10 cellular contexts compared by ENCODE assay signal in genomic region chr4:128600996-128601857, GRCh38.
A peak's percentile ranks its signal among the peaks of the same experiment; 100 is the strongest.
DNase-seq lines count a peak whose midpoint lies in the region; ATAC-seq and TF ChIP-seq lines count a peak whose summit lies in the region.
"Had no signal": no experiment of that assay in that cellular context is flagged by ENCODE, and none has a peak within 500 bp of the region (broad histone marks: within the 10 kb centered on the region; RNA-seq: fewer than 3 reads in every experiment).

No MANE protein-coding gene starts in this region.

- no peaks in the 10 kb centered on the region for H3K9me3 Mint-ChIP-seq in HFFc6
- H3K9me3 Mint-ChIP-seq: neural crest cell had no signal

- peak; percentile 88 for ATAC-seq in Panc1
- ATAC-seq in GM21360 (IDR thresholded peaks at IDR 0.05; ENCODE audit: unreplicated experiment), result no peak
- ATAC-seq in HG03378 (IDR thresholded peaks at IDR 0.05; ENCODE audit: unreplicated experiment), result no peak

- H3K4me1 ChIP-seq in Panc1 (ENCODE audit: control insufficient read depth, insufficient read depth, low read length) (peaks cover 4% of the 10 kb centered on the region), parathyroid adenoma (no peaks in the 10 kb centered on the region), spleen (no peaks in the 10 kb centered on the region), MM.1S (ENCODE audit: low read length) (no peaks in the 10 kb centered on the region)

- H3K27me3 Mint-ChIP-seq in HFFc6 (ENCODE audit: insufficient read depth), result peaks cover 2% of the 10 kb centered on the region

- H3K4me3 ChIP-seq in Panc1 (ENCODE audit: low read depth in 2 of 2, low read length in 2 of 2) (peak overlapping the region in 1 of 2 experiments; percentile 31; a peak in 2 of 4 replicates), fibroblast of pulmonary artery (replicated peaks; ENCODE audit: low read depth, low read length) (no peak overlapping the region), parathyroid adenoma (ENCODE audit: low read depth, low read length) (no peak overlapping the region), spleen (no peak overlapping the region), MM.1S (ENCODE audit: low read length) (no peak overlapping the region)
- H3K4me3 ChIP-seq: SK-N-MC had no signal

- no peaks in the 10 kb centered on the region for H3K9me3 ChIP-seq in Panc1 (ENCODE audit: control insufficient read depth, insufficient read depth, low read depth, low read length)
- H3K9me3 ChIP-seq in parathyroid adenoma (ENCODE audit: control insufficient read depth, low read length), result no peaks in the 10 kb centered on the region
- no peaks in the 10 kb centered on the region for H3K9me3 ChIP-seq in spleen
- no peaks in the 10 kb centered on the region for H3K9me3 ChIP-seq in MM.1S (replicated peaks; ENCODE audit: insufficient read depth, low read length)

- H3K4me1 Mint-ChIP-seq in HFFc6 (ENCODE audit: low read depth), result peaks cover 61% of the 10 kb centered on the region

- in situ Hi-C loops in Panc1 (cut with HindIII; ENCODE audit: low pct_unique_long_range_greater_than_20kb, low sequenced_read_pairs), result no loop called here

- H3K4me2 ChIP-seq in parathyroid adenoma (ENCODE audit: low read length), result no peak overlapping the region
- H3K4me2 ChIP-seq in MM.1S (ENCODE audit: low read depth, low read length), result no peak overlapping the region

- TF ChIP-seq POLR2A in spleen (IDR thresholded peaks at IDR 0.05), result no peak

- H3K9me2 ChIP-seq in MM.1S (replicated peaks; ENCODE audit: insufficient read depth, low read length), result no peaks in the 10 kb centered on the region

- peaks cover 6% of the 10 kb centered on the region; the same call in 1 of the 2 replicates for H3K36me3 Mint-ChIP-seq in HFFc6 (ENCODE audit: low read depth)

- H3K79me2 ChIP-seq in parathyroid adenoma (no peaks in the 10 kb centered on the region), MM.1S (ENCODE audit: low read length) (no peaks in the 10 kb centered on the region)

- POLR2A ChIA-PET in Panc1 (lab: Charles Lee), result no interaction called here

- WGBS in spleen, 5 donors, result 77 to 89% (median 86%) methylated on average over 13 to 14 of the region's 14 CpGs

- no peak overlapping the region for H3K9ac ChIP-seq in parathyroid adenoma
- no peak overlapping the region for H3K9ac ChIP-seq in MM.1S (ENCODE audit: low read length)

- no peaks in the 10 kb centered on the region for H3K36me3 ChIP-seq in Panc1 (ENCODE audit: control insufficient read depth, insufficient read depth, low read length)
- H3K36me3 ChIP-seq in parathyroid adenoma (ENCODE audit: control insufficient read depth, insufficient read depth, low read length), result no peaks in the 10 kb centered on the region
- H3K36me3 ChIP-seq in spleen, result no peaks in the 10 kb centered on the region
- no peaks in the 10 kb centered on the region for H3K36me3 ChIP-seq in MM.1S (replicated peaks; ENCODE audit: insufficient read depth, low read length)

- peak overlapping the region; percentile 30 for H3K4me3 Mint-ChIP-seq in HFFc6
- H3K4me3 Mint-ChIP-seq: neural crest cell had no signal

- H3K27ac ChIP-seq in Panc1 (ENCODE audit: low read length), result peak overlapping the region; percentile 42; the same call in 1 of the 2 replicates
- no peak overlapping the region for H3K27ac ChIP-seq in parathyroid adenoma
- H3K27ac ChIP-seq in spleen, result no peak overlapping the region
- no peak overlapping the region for H3K27ac ChIP-seq in MM.1S (ENCODE audit: low read length)
- H3K27ac ChIP-seq: SK-N-MC had no signal

- peak overlapping the region; percentile 77 for H3K27ac Mint-ChIP-seq in HFFc6

- H2AFZ ChIP-seq in parathyroid adenoma (peak overlapping the region; percentile 66), MM.1S (ENCODE audit: low read length) (no peak overlapping the region)

- CTCF ChIA-PET in Panc1 (lab: Charles Lee), result interaction anchor here (0.7 kb wide), 1 partner anchor 145 kb away, joined by 3 read pairs; no protein-coding TSS in a partner anchor

- DNase-seq in HFFc6, result peak; percentile 90
- DNase-seq in Panc1 (ENCODE audit: low read depth, low spot score), result peak; percentile 75
- peak; percentile 99 for DNase-seq in fibroblast of pulmonary artery (ENCODE audit: low read depth)
- DNase-seq in spleen, result no peak
- no peak for DNase-seq in MM.1S

- intact Hi-C loops in Panc1 (cut with micrococcal nuclease; ENCODE audit: unreplicated experiment), result no loop called here
- intact Hi-C loops in spleen (cut with DNase I; ENCODE audit: low total_unique reads), result no loop called here

- TF ChIP-seq CTCF in HFFc6 (IDR thresholded peaks at IDR 0.05), result no peak
- TF ChIP-seq CTCF in Panc1 (IDR thresholded peaks at IDR 0.05), result no peak
- TF ChIP-seq CTCF in fibroblast of pulmonary artery (IDR thresholded peaks at IDR 0.05; ENCODE audit: low read length, missing control alignments), result no peak
- TF ChIP-seq CTCF in parathyroid adenoma (IDR thresholded peaks at IDR 0.05), result no peak
- TF ChIP-seq CTCF in spleen (IDR thresholded peaks at IDR 0.05 in 8 of 11, conservative IDR thresholded peaks at IDR 0.05 in 3 of 11), result no peak
- no peak for TF ChIP-seq CTCF in MM.1S (IDR thresholded peaks at IDR 0.05; ENCODE audit: low read length)

- no peaks in the 10 kb centered on the region for H3K27me3 ChIP-seq in Panc1 (ENCODE audit: control insufficient read depth, insufficient read depth, low read length)
- H3K27me3 ChIP-seq in parathyroid adenoma (ENCODE audit: control insufficient read depth, insufficient read depth, low read length), result no peaks in the 10 kb centered on the region
- H3K27me3 ChIP-seq in spleen (replicated peaks in 1 of 7), result no peaks in the 10 kb centered on the region
- H3K27me3 ChIP-seq in MM.1S (replicated peaks; ENCODE audit: insufficient read depth, low read length), result no peaks in the 10 kb centered on the region

- no TSS peak for BruUV-seq in Panc1 (replicated peaks; lab: Mats Ljungman, UMichigan)

- no peaks in the 10 kb centered on the region for H4K20me1 ChIP-seq in MM.1S (ENCODE audit: insufficient read depth, low read length)

- H3F3A ChIP-seq in MM.1S (ENCODE audit: insufficient read depth, low read length), result no peaks in the 10 kb centered on the region

Comparison
In these comparisons a context has a peak if more than half of its experiments do, and no peak if none do; other contexts are left out.
1. DNase-seq: peak in HFFc6 (single experiment), Panc1 (single experiment) and fibroblast of pulmonary artery (single experiment); none in spleen (single experiment) and MM.1S (single experiment).